Comparison of ENCODE assay signal across 1 cellular context in genomic region chr19:41588497-41589209, GRCh38.
TF ChIP-seq lines count a peak whose summit lies in the region.

No MANE protein-coding gene starts in this region.

TF ChIP-seq in HepG2, 621 proteins besides CTCF, POLR2A, EP300 and RAD21 (continued from another document and continues in another):
- no peak for TF ChIP-seq ZNF513 (CRISPR knock-in tag; conservative IDR thresholded peaks at IDR 0.05)
- no peak for TF ChIP-seq KIAA2018 (CRISPR knock-in tag; IDR thresholded peaks at IDR 0.05; ENCODE audit: borderline replicate concordance)
- no peak for TF ChIP-seq DMTF1 (CRISPR knock-in tag; IDR thresholded peaks at IDR 0.05)
- TF ChIP-seq ARNT2 (CRISPR knock-in tag; IDR thresholded peaks at IDR 0.05; ENCODE audit: low read depth) = no peak
- TF ChIP-seq ZNF746 (CRISPR knock-in tag; IDR thresholded peaks at IDR 0.05) = no peak
- no peak for TF ChIP-seq FOXJ3 (CRISPR knock-in tag; IDR thresholded peaks at IDR 0.05; ENCODE audit: borderline replicate concordance)
- no peak for TF ChIP-seq ZNF773 (CRISPR knock-in tag; IDR thresholded peaks at IDR 0.05; ENCODE audit: borderline replicate concordance)
- no peak for TF ChIP-seq TRIM24 (CRISPR knock-in tag; IDR thresholded peaks at IDR 0.05)
- TF ChIP-seq ZNF441 (CRISPR knock-in tag; IDR thresholded peaks at IDR 0.05; ENCODE audit: borderline replicate concordance) = no peak
- TF ChIP-seq ZNF331 (CRISPR knock-in tag; IDR thresholded peaks at IDR 0.05) = peak; percentile 44; the same call in 1 of the 2 replicates
- no peak for TF ChIP-seq ZNF672 (CRISPR knock-in tag; IDR thresholded peaks at IDR 0.05)
- TF ChIP-seq ATF3 (CRISPR knock-in tag; IDR thresholded peaks at IDR 0.05) = no peak
- TF ChIP-seq ZSCAN22 (CRISPR knock-in tag; IDR thresholded peaks at IDR 0.05) = no peak
- TF ChIP-seq CREBL2 (CRISPR knock-in tag; IDR thresholded peaks at IDR 0.05; ENCODE audit: borderline replicate concordance) = no peak
- peak; percentile 69; the same call in 1 of the 2 replicates for TF ChIP-seq SMAD3 (CRISPR knock-in tag; IDR thresholded peaks at IDR 0.05)
- TF ChIP-seq ZBTB7B (CRISPR knock-in tag; IDR thresholded peaks at IDR 0.05) = no peak
- no peak for TF ChIP-seq ZKSCAN8 (CRISPR knock-in tag; IDR thresholded peaks at IDR 0.05; ENCODE audit: borderline replicate concordance)
- no peak; the same call in 1 of the 2 replicates for TF ChIP-seq TEF (CRISPR knock-in tag; IDR thresholded peaks at IDR 0.05)
- TF ChIP-seq HMGXB3 (CRISPR knock-in tag; IDR thresholded peaks at IDR 0.05; ENCODE audit: borderline replicate concordance) = peak; percentile 74; the same call in 1 of the 2 replicates
- TF ChIP-seq HOXA7 (CRISPR knock-in tag; IDR thresholded peaks at IDR 0.05) = 0 out of 2 replicates have a peak, but pooled peaks have one; percentile 34
- no peak for TF ChIP-seq REL (CRISPR knock-in tag; conservative IDR thresholded peaks at IDR 0.05)
- peak; percentile 56; the same call in 1 of the 2 replicates for TF ChIP-seq TFE3 (CRISPR knock-in tag; IDR thresholded peaks at IDR 0.05)
- TF ChIP-seq ZIK1 (CRISPR knock-in tag; IDR thresholded peaks at IDR 0.05; ENCODE audit: borderline replicate concordance, low read depth) = no peak
- TF ChIP-seq ZNF639 (CRISPR knock-in tag; conservative IDR thresholded peaks at IDR 0.05) = 0 out of 2 replicates have a peak, but pooled peaks have one; percentile 34
- no peak for TF ChIP-seq ZNF552 (CRISPR knock-in tag; IDR thresholded peaks at IDR 0.05; ENCODE audit: borderline replicate concordance)
- no peak for TF ChIP-seq SNAPC2 (CRISPR knock-in tag; IDR thresholded peaks at IDR 0.05)
- no peak for TF ChIP-seq CHCHD3 (CRISPR knock-in tag; IDR thresholded peaks at IDR 0.05)
- no peak for TF ChIP-seq ZMAT5 (CRISPR knock-in tag; IDR thresholded peaks at IDR 0.05; ENCODE audit: borderline replicate concordance, low read depth)
- no peak for TF ChIP-seq TBP (CRISPR knock-in tag; IDR thresholded peaks at IDR 0.05)
- no peak for TF ChIP-seq GATAD2A (CRISPR knock-in tag; IDR thresholded peaks at IDR 0.05)
- TF ChIP-seq MED8 (CRISPR knock-in tag; IDR thresholded peaks at IDR 0.05; ENCODE audit: insufficient replicate concordance) = no peak
- no peak for TF ChIP-seq ZNF781 (CRISPR knock-in tag; IDR thresholded peaks at IDR 0.05; ENCODE audit: borderline replicate concordance, not compliant biosample characterization)
- TF ChIP-seq POGK (CRISPR knock-in tag; conservative IDR thresholded peaks at IDR 0.05) = no peak
- no peak for TF ChIP-seq RFX3 (CRISPR knock-in tag; IDR thresholded peaks at IDR 0.05)
